2 cellular contexts compared by ENCODE assay signal in the genomic region with DNA sequence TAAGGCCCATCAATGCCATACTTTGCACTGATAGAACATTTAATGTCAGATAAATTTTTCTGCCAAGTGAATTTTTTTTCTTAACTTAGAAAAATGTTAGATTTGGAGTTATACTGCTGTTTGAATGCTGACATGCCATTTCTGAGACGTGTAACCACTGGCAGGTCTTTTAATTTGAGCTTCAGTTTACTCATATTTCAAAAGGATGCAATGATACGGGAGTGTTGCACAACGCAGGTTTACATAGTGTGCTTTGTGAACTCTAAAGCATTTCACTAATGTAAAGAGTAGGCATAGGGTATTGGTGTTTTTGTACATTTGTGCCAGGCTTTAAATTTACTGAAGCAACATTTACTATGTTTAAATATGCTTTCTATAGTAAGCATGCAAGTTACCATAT.
TF ChIP-seq lines count a peak whose summit lies in the region.

No MANE protein-coding gene starts in this region.

TF ChIP-seq in HepG2, 621 proteins besides CTCF, POLR2A, EP300 and RAD21 (continues in another document):
- TF ChIP-seq ZMAT3 (CRISPR knock-in tag; conservative IDR thresholded peaks at IDR 0.05) (no peak), PAWR (CRISPR knock-in tag; IDR thresholded peaks at IDR 0.05; ENCODE audit: borderline replicate concordance) (no peak), MTA1 (CRISPR knock-in tag; IDR thresholded peaks at IDR 0.05; ENCODE audit: borderline replicate concordance) (no peak), ZFP90 (CRISPR knock-in tag; IDR thresholded peaks at IDR 0.05; ENCODE audit: borderline replicate concordance) (no peak), SMAD9 (CRISPR knock-in tag; IDR thresholded peaks at IDR 0.05) (no peak), ZBTB7A (CRISPR knock-in tag; IDR thresholded peaks at IDR 0.05) (no peak), NCOA2 (CRISPR knock-in tag; IDR thresholded peaks at IDR 0.05) (peak; percentile 75), ZNF367 (CRISPR knock-in tag; IDR thresholded peaks at IDR 0.05; ENCODE audit: borderline replicate concordance) (no peak), FOXA1 (IDR thresholded peaks at IDR 0.05) (peak; percentile 39; the same call in 1 of the 2 replicates), FOXA1 (CRISPR knock-in tag; IDR thresholded peaks at IDR 0.05) (peak; percentile 92), TBP (CRISPR knock-in tag; IDR thresholded peaks at IDR 0.05) (no peak), NFE2L2 (IDR thresholded peaks at IDR 0.05; ENCODE audit: low read length) (no peak), HNRNPUL1 (IDR thresholded peaks at IDR 0.05; ENCODE audit: low read depth, low read length) (no peak), MATR3 (CRISPR knock-in tag; IDR thresholded peaks at IDR 0.05) (no peak), ZNF501 (CRISPR knock-in tag; IDR thresholded peaks at IDR 0.05) (no peak), SMAD1 (CRISPR knock-in tag; IDR thresholded peaks at IDR 0.05; ENCODE audit: borderline replicate concordance, low read depth) (no peak)
- TF ChIP-seq, protein P1, sequence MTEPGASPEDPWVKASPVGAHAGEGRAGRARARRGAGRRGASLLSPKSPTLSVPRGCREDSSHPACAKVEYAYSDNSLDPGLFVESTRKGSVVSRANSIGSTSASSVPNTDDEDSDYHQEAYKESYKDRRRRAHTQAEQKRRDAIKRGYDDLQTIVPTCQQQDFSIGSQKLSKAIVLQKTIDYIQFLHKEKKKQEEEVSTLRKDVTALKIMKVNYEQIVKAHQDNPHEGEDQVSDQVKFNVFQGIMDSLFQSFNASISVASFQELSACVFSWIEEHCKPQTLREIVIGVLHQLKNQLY (CRISPR knock-in tag; IDR thresholded peaks at IDR 0.05): no peak
- TF ChIP-seq, protein P2, sequence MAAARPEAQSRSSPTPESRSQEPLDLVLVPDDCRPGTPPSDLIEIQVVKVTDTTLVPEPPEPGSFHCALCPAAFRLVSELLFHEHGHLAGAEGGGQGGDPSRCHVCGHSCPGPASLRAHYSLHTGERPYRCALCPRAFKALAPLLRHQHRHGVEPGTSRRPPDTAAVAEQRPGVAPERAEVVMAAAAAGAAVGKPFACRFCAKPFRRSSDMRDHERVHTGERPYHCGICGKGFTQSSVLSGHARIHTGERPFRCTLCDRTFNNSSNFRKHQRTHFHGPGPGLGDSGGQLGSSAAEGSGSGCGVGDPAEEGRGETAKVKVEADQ (CRISPR knock-in tag; IDR thresholded peaks at IDR 0.05; ENCODE audit: borderline replicate concordance): no peak
- TF ChIP-seq, protein P3, sequence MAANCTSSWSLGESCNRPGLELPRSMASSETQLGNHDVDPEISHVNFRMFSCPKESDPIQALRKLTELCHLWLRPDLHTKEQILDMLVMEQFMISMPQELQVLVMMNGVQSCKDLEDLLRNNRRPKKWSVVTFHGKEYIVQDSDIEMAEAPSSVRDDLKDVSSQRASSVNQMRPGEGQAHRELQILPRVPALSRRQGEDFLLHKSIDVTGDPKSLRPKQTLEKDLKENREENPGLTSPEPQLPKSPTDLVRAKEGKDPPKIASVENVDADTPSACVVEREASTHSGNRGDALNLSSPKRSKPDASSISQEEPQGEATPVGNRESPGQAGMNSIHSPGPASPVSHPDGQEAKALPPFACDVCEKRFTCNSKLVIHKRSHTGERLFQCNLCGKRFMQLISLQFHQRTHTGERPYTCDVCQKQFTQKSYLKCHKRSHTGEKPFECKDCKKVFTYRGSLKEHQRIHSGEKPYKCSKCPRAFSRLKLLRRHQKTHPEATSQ (CRISPR knock-in tag; IDR thresholded peaks at IDR 0.05; ENCODE audit: borderline replicate concordance): no peak
- TF ChIP-seq, protein P4, sequence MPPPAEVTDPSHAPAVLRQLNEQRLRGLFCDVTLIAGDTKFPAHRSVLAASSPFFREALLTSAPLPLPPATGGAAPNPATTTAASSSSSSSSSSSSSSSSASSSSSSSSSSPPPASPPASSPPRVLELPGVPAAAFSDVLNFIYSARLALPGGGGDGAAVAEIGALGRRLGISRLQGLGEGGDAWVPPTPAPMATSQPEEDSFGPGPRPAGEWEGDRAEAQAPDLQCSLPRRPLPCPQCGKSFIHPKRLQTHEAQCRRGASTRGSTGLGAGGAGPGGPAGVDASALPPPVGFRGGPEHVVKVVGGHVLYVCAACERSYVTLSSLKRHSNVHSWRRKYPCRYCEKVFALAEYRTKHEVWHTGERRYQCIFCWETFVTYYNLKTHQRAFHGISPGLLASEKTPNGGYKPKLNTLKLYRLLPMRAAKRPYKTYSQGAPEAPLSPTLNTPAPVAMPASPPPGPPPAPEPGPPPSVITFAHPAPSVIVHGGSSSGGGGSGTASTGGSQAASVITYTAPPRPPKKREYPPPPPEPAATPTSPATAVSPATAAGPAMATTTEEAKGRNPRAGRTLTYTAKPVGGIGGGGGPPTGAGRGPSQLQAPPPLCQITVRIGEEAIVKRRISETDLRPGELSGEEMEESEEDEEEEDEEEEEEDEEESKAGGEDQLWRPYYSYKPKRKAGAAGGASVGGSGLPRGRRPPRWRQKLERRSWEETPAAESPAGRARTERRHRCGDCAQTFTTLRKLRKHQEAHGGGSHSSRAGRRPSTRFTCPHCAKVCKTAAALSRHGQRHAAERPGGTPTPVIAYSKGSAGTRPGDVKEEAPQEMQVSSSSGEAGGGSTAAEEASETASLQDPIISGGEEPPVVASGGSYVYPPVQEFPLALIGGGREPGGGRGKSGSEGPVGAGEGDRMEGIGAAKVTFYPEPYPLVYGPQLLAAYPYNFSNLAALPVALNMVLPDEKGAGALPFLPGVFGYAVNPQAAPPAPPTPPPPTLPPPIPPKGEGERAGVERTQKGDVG (CRISPR knock-in tag; IDR thresholded peaks at IDR 0.05; ENCODE audit: borderline replicate concordance): no peak
- TF ChIP-seq, protein P5, sequence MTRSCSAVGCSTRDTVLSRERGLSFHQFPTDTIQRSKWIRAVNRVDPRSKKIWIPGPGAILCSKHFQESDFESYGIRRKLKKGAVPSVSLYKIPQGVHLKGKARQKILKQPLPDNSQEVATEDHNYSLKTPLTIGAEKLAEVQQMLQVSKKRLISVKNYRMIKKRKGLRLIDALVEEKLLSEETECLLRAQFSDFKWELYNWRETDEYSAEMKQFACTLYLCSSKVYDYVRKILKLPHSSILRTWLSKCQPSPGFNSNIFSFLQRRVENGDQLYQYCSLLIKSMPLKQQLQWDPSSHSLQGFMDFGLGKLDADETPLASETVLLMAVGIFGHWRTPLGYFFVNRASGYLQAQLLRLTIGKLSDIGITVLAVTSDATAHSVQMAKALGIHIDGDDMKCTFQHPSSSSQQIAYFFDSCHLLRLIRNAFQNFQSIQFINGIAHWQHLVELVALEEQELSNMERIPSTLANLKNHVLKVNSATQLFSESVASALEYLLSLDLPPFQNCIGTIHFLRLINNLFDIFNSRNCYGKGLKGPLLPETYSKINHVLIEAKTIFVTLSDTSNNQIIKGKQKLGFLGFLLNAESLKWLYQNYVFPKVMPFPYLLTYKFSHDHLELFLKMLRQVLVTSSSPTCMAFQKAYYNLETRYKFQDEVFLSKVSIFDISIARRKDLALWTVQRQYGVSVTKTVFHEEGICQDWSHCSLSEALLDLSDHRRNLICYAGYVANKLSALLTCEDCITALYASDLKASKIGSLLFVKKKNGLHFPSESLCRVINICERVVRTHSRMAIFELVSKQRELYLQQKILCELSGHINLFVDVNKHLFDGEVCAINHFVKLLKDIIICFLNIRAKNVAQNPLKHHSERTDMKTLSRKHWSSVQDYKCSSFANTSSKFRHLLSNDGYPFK (CRISPR knock-in tag; IDR thresholded peaks at IDR 0.05; ENCODE audit: borderline replicate concordance): no peak

TF ChIP-seq in WTC11, 78 proteins besides CTCF, POLR2A, EP300 and RAD21:
- TF ChIP-seq ZNF232 (CRISPR knock-in tag; IDR thresholded peaks at IDR 0.05): no peak
- no peak for TF ChIP-seq ZNF138 (CRISPR knock-in tag; conservative IDR thresholded peaks at IDR 0.05)
- TF ChIP-seq, protein P6, sequence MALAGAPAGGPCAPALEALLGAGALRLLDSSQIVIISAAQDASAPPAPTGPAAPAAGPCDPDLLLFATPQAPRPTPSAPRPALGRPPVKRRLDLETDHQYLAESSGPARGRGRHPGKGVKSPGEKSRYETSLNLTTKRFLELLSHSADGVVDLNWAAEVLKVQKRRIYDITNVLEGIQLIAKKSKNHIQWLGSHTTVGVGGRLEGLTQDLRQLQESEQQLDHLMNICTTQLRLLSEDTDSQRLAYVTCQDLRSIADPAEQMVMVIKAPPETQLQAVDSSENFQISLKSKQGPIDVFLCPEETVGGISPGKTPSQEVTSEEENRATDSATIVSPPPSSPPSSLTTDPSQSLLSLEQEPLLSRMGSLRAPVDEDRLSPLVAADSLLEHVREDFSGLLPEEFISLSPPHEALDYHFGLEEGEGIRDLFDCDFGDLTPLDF (CRISPR knock-in tag; IDR thresholded peaks at IDR 0.05): no peak
- peak; percentile 96 for TF ChIP-seq GABPB1 (CRISPR knock-in tag; IDR thresholded peaks at IDR 0.05)
